In the genomic region with DNA sequence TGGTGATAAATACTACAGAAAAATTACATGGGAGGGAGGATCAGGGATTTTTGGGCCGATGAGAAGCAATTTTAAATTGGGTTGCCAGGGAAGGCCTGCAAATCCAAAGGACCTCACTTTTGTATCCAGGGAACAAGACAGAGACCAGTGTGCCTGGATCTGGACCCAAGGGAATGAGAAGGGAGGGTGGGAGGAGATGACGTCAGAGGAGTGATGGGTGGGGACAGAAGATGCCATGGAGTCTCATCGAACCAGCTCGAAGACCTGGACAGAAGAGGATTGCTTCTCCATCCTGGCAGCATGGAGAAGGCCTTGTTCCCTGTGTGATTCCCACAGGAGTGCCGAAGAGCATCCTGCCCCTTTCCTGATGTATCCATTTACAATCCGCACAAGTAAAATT, we compare ENCODE assay signal across 23 cellular contexts.
DNase-seq lines count a peak whose midpoint lies in the region; ATAC-seq, FAIRE-seq and TF ChIP-seq lines count a peak whose summit lies in the region.
"Had no signal": no experiment of that assay in that cellular context is flagged by ENCODE, and none has a peak within 500 bp of the region (broad histone marks: within the 10 kb centered on the region; RNA-seq: fewer than 3 reads in every experiment).

No MANE protein-coding gene starts in this region.

- H2AFZ ChIP-seq in HepG2 (ENCODE audit: low read length) = no peak overlapping the region

- no peaks in the 10 kb centered on the region for H3K79me2 ChIP-seq in HepG2 (ENCODE audit: insufficient read depth, low read length)

- no peak overlapping the region for H3K4me2 ChIP-seq in HepG2 (ENCODE audit: low read depth, low read length)

- peak overlapping the region; percentile 15 to 86 (median 61) for H3K4me3 Mint-ChIP-seq in immature natural killer cell
- H3K4me3 Mint-ChIP-seq: activated naive CD8-positive, alpha-beta T cell had no signal

- TF ChIP-seq CTCF in HepG2 (CRISPR knock-in tag; IDR thresholded peaks at IDR 0.05) (no peak), right lobe of liver (IDR thresholded peaks at IDR 0.05) (no peak), GM10248 (IDR thresholded peaks at IDR 0.05; ENCODE audit: control extremely low read depth, extremely low read depth, low read depth, missing control alignments) (no peak)

- CTCF ChIA-PET in HepG2 (lab: Yijun Ruan, JAX; ENCODE audit: low intra/inter-chr PET ratio, low total read pairs) (no interaction called here), GM10248 (lab: Yijun Ruan, JAX) (no interaction called here)

- H3K9me3 Mint-ChIP-seq in immature natural killer cell = peaks cover 0 to 8% (median 0%) of the 10 kb centered on the region in 6 donors
- H3K9me3 Mint-ChIP-seq: activated T-helper 2 cell treated with anti-CD3 and anti-CD28 coated beads, Interferon-gamma antibody, Interleukin-2, Interleukin-4, amounts not matched to agents 10 μg/mL and 5 μg/mL and 100 μg/mL, durations not matched to agents 14 hours and 24 hours and 36 hours; naive thymus-derived CD8-positive, alpha-beta T cell had no signal

- no peaks in the 10 kb centered on the region for H3K36me3 ChIP-seq in HepG2 (replicated peaks in 1 of 2; ENCODE audit: control insufficient read depth in 1 of 2, insufficient read depth in 2 of 2, low read length in 2 of 2)
- no peaks in the 10 kb centered on the region for H3K36me3 ChIP-seq in right lobe of liver
- H3K36me3 ChIP-seq in SJSA1 = no peaks in the 10 kb centered on the region
- H3K36me3 ChIP-seq: ovary had no signal

- H3K9me3 ChIP-seq in HepG2 (ENCODE audit: low read length) (no peaks in the 10 kb centered on the region), right lobe of liver (no peaks in the 10 kb centered on the region), SJSA1 (replicated peaks) (no peaks in the 10 kb centered on the region)
- H3K9me3 ChIP-seq: ovary had no signal

- H3K27ac ChIP-seq in HepG2 (ENCODE audit: extremely low read length, insufficient read depth, low read length) (no peak overlapping the region), right lobe of liver (no peak overlapping the region), SJSA1 (0 out of 2 replicates have a peak overlapping the region, but pooled peaks have one; percentile 34)
- H3K27ac ChIP-seq: C4-2B, dorsolateral prefrontal cortex, ovary had no signal

- ATAC-seq in HepG2 (no peak), right lobe of liver (no peak), GM21737 (IDR thresholded peaks at IDR 0.05; ENCODE audit: unreplicated experiment) (no peak), left lobe of liver (no peak)

- H3K4me3 ChIP-seq in HepG2 (replicated peaks in 1 of 3; ENCODE audit: insufficient read depth in 1 of 3, low read depth in 2 of 3, low read length in 3 of 3) (no peak overlapping the region), right lobe of liver (no peak overlapping the region), SJSA1 (no peak overlapping the region)
- H3K4me3 ChIP-seq: dorsolateral prefrontal cortex, ovary had no signal

- no TSS peak for BruUV-seq in HepG2 (replicated peaks; lab: Mats Ljungman, UMichigan)

- 21% methylated on average over 6 of the region's 6 CpGs for WGBS in HepG2 (ENCODE audit: low lambda C conversion rate)
- WGBS in right lobe of liver (ENCODE audit: insufficient coverage, low coverage, low lambda C conversion rate, missing lambda C conversion rate) = 78% methylated on average over 6 of the region's 6 CpGs

- H4K20me1 ChIP-seq in HepG2 (ENCODE audit: insufficient read depth, low read length) = no peaks in the 10 kb centered on the region

- no peak for FAIRE-seq in HepG2 (lab: Jason Lieb, UNC)
- FAIRE-seq: GM12892 had no signal

- no peaks in the 10 kb centered on the region for H3K36me3 Mint-ChIP-seq in immature natural killer cell
- H3K36me3 Mint-ChIP-seq: activated naive CD8-positive, alpha-beta T cell; naive thymus-derived CD8-positive, alpha-beta T cell had no signal

- TF ChIP-seq POLR2A in HepG2 (IDR thresholded peaks at IDR 0.05; ENCODE audit: insufficient read depth in 1 of 2, low read depth in 2 of 2, low read length in 2 of 2) = no peak
- no peak for TF ChIP-seq POLR2A in right lobe of liver (IDR thresholded peaks at IDR 0.05)

- TF ChIP-seq EP300 in HepG2 (IDR thresholded peaks at IDR 0.05; ENCODE audit: low read depth in 2 of 2, low read length in 2 of 2) (no peak), HepG2 (CRISPR knock-in tag; IDR thresholded peaks at IDR 0.05; ENCODE audit: borderline replicate concordance) (no peak)

- peak overlapping the region in 5 of 6 donors; percentile 64 to 92 (median 77) for H3K27ac Mint-ChIP-seq in immature natural killer cell
- H3K27ac Mint-ChIP-seq: activated naive CD8-positive, alpha-beta T cell; activated T-helper 2 cell treated with anti-CD3 and anti-CD28 coated beads, Interferon-gamma antibody, Interleukin-2, Interleukin-4, amounts not matched to agents 10 μg/mL and 5 μg/mL and 100 μg/mL, durations not matched to agents 14 hours and 24 hours and 36 hours had no signal

- H3K27me3 ChIP-seq in HepG2 (ENCODE audit: control insufficient read depth in 1 of 2, insufficient read depth in 2 of 2, low read length in 2 of 2) (no peaks in the 10 kb centered on the region), right lobe of liver (no peaks in the 10 kb centered on the region), SJSA1 (replicated peaks) (no peaks in the 10 kb centered on the region)
- H3K27me3 ChIP-seq: dorsolateral prefrontal cortex, ovary had no signal

- in situ Hi-C loops in HepG2 (cut with HindIII; ENCODE audit: extremely low pct_ligation_motif_present, low pct_unique_long_range_greater_than_20kb) = no loop called here

- peaks cover 25% of the 10 kb centered on the region in 2 donors for H3K4me1 Mint-ChIP-seq in immature natural killer cell

- no peak overlapping the region for H3K9ac ChIP-seq in HepG2 (ENCODE audit: insufficient read depth, low read depth, low read length)

- no peak for DNase-seq in HepG2 (ENCODE audit: low spot score)
- DNase-seq in right lobe of liver = no peak
- DNase-seq in SJSA1 (ENCODE audit: low read depth in 1 of 2, low spot score in 2 of 2) = no peak
- no peak for DNase-seq in immature natural killer cell
- DNase-seq in GM10248 (ENCODE audit: extremely low spot score) = no peak
- no peak for DNase-seq in left lobe of liver (ENCODE audit: low spot score)
- DNase-seq: activated CD4-positive, alpha-beta T cell treated with anti-CD3 and anti-CD28 coated beads, Interleukin-2, amount 50 U/mL, for 1 hour; activated CD8-positive, alpha-beta memory T cell treated with anti-CD3 and anti-CD28 coated beads, Interleukin-2, amount 50 U/mL, for 4 hours; cerebellar nuclear complex; dorsolateral prefrontal cortex; NCI-H146; NCI-H2107; NCI-H748 treated with DMSO at 0.1 percent for 48 hours; ovary; retina; stimulated activated CD4-positive, alpha-beta T cell treated with anti-CD3 and anti-CD28 coated beads, Interleukin-2, amount 100 ng/mL, for 48 hours; trophoblast cell had no signal

- no peak for TF ChIP-seq RAD21 in HepG2 (CRISPR knock-in tag; IDR thresholded peaks at IDR 0.05)

- peaks cover 0 to 8% (median 0%) of the 10 kb centered on the region in 3 donors for H3K27me3 Mint-ChIP-seq in immature natural killer cell (ENCODE audit: low read depth in 3 of 3)
- H3K27me3 Mint-ChIP-seq: activated naive CD8-positive, alpha-beta T cell had no signal

- intact Hi-C loops in HepG2 (cut with micrococcal nuclease; ENCODE audit: unreplicated experiment) = no loop called here
- intact Hi-C loops in right lobe of liver (cut with DNase I) = no loop called here

- H3K4me1 ChIP-seq in HepG2 (ENCODE audit: insufficient read depth, low read length) (no peaks in the 10 kb centered on the region), right lobe of liver (no peaks in the 10 kb centered on the region), SJSA1 (replicated peaks) (peaks cover 17% of the 10 kb centered on the region)

- POLR2A ChIA-PET in HepG2 (lab: Yijun Ruan, JAX) = no interaction called here
- POLR2A ChIA-PET in GM10248 (lab: Yijun Ruan, JAX) = no interaction called here

TF ChIP-seq in HepG2, 621 proteins besides CTCF, POLR2A, EP300 and RAD21:
- TF ChIP-seq CREB1 (IDR thresholded peaks at IDR 0.05) (peak; percentile 91), CREB1 (CRISPR knock-in tag; IDR thresholded peaks at IDR 0.05) (no peak), ATF7 (IDR thresholded peaks at IDR 0.05) (peak; percentile 91), ATF7 (CRISPR knock-in tag; IDR thresholded peaks at IDR 0.05) (no peak), GTF3A (CRISPR knock-in tag; conservative IDR thresholded peaks at IDR 0.05) (no peak), ZSCAN20 (CRISPR knock-in tag; IDR thresholded peaks at IDR 0.05; ENCODE audit: borderline replicate concordance) (no peak)
- TF ChIP-seq, protein P1, sequence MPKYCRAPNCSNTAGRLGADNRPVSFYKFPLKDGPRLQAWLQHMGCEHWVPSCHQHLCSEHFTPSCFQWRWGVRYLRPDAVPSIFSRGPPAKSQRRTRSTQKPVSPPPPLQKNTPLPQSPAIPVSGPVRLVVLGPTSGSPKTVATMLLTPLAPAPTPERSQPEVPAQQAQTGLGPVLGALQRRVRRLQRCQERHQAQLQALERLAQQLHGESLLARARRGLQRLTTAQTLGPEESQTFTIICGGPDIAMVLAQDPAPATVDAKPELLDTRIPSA (CRISPR knock-in tag; IDR thresholded peaks at IDR 0.05; ENCODE audit: borderline replicate concordance) = no peak
